ENCODE assay signal across 15 cellular contexts in the genomic region with DNA sequence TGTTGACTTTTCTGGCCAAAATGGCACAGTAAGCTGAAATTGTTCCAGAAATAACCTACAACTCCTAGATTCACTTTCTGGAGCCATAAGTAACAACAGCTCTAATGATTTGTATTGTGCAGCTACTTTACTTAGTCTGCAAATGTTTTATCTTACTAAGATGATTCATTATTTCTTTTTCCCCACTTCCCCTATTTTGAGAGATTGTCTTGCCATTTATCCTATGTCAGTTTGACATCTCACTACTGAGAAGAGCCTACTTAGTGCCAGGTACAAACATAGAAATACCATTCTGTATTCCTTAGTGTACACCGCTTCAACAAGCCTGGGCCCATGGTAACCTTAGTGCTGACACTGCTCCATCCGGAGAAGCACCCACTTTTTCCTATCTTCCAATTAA. TPM values are rescaled to one million over a fixed set of nuclear protein-coding genes. Genes with fewer than 3 reads are reported as not detected.
DNase-seq lines count a peak whose midpoint lies in the region; ATAC-seq, FAIRE-seq and TF ChIP-seq lines count a peak whose summit lies in the region.
"Had no signal": no experiment of that assay in that cellular context is flagged by ENCODE, and none has a peak within 500 bp of the region (broad histone marks: within the 10 kb centered on the region; RNA-seq: fewer than 3 reads in every experiment).

No MANE protein-coding gene starts in this region.

- H3K79me2 ChIP-seq in K562 (ENCODE audit: control insufficient read depth, insufficient read depth, low read length) (no peaks in the 10 kb centered on the region), smooth muscle cell (ENCODE audit: low read depth) (no peaks in the 10 kb centered on the region)

- TF ChIP-seq CTCF in K562 (IDR thresholded peaks at IDR 0.05 in 2 of 3, conservative IDR thresholded peaks at IDR 0.05 in 1 of 3; ENCODE audit: insufficient read depth in 2 of 3, low read depth in 1 of 3, low read length in 3 of 3) (no peak), smooth muscle cell (IDR thresholded peaks at IDR 0.05; ENCODE audit: borderline replicate concordance, insufficient read depth, poor library complexity, severe bottlenecking) (no peak)

- no peak for TF ChIP-seq POLR2A in K562 (conservative IDR thresholded peaks at IDR 0.05)

- no peak overlapping the region for H3K4me3 Mint-ChIP-seq in T-helper 17 cell
- H3K4me3 Mint-ChIP-seq: HFFc6 had no signal

- no peak for TF ChIP-seq EP300 in K562 (IDR thresholded peaks at IDR 0.05; ENCODE audit: low read length)

- H2AFZ ChIP-seq in K562 (ENCODE audit: low read depth, low read length), result no peak overlapping the region
- H2AFZ ChIP-seq in smooth muscle cell (ENCODE audit: low read depth), result no peak overlapping the region

- intact Hi-C loops in K562 (cut with micrococcal nuclease), result no loop called here

- H3K9me1 ChIP-seq in K562 (ENCODE audit: control insufficient read depth, insufficient read depth, low read length), result no peaks in the 10 kb centered on the region

- H4K20me1 ChIP-seq in K562 (replicated peaks; ENCODE audit: control insufficient read depth, insufficient read depth, low read length), result no peaks in the 10 kb centered on the region
- no peaks in the 10 kb centered on the region for H4K20me1 ChIP-seq in smooth muscle cell (ENCODE audit: low read depth)
- H4K20me1 ChIP-seq: BLaER1 had no signal

- H3K4me3 ChIP-seq in K562, result no peak overlapping the region
- no peak overlapping the region for H3K4me3 ChIP-seq in smooth muscle cell
- H3K4me3 ChIP-seq: BLaER1 had no signal

- in situ Hi-C loops in K562 (cut with MboI), result no loop called here

- H3K4me1 Mint-ChIP-seq in T-helper 17 cell, result peaks cover 3% of the 10 kb centered on the region

- H3K9me3 ChIP-seq in K562 (replicated peaks; ENCODE audit: control insufficient read depth, insufficient read depth, low read depth, low read length) (no peaks in the 10 kb centered on the region), smooth muscle cell (replicated peaks; ENCODE audit: low read depth) (no peaks in the 10 kb centered on the region), T-helper 17 cell (ENCODE audit: control insufficient read depth, low read length, poor library complexity, severe bottlenecking) (no peaks in the 10 kb centered on the region)
- H3K9me3 ChIP-seq: BLaER1, Caco-2 had no signal

- FAIRE-seq in K562 (lab: Jason Lieb, UNC), result no peak

- no peak for TF ChIP-seq RAD21 in K562 (CRISPR knock-in tag; conservative IDR thresholded peaks at IDR 0.05 in 1 of 2, IDR thresholded peaks at IDR 0.05 in 1 of 2)

- no peak overlapping the region for H3K27ac Mint-ChIP-seq in T-helper 17 cell
- H3K27ac Mint-ChIP-seq: CD8-positive, alpha-beta memory T cell; HFFc6 had no signal

- H3K27ac ChIP-seq in K562 (ENCODE audit: extremely low read depth, low read depth, low read length), result no peak overlapping the region
- no peak overlapping the region for H3K27ac ChIP-seq in smooth muscle cell (ENCODE audit: low read depth)
- H3K27ac ChIP-seq: 22Rv1, BLaER1 had no signal

- H3K36me3 ChIP-seq in K562 (ENCODE audit: control insufficient read depth, insufficient read depth, low read length) (no peaks in the 10 kb centered on the region), smooth muscle cell (ENCODE audit: low read depth) (no peaks in the 10 kb centered on the region)
- H3K36me3 ChIP-seq: BLaER1 had no signal

- H3K36me3 Mint-ChIP-seq in T-helper 17 cell (ENCODE audit: low read depth), result peaks cover 2% of the 10 kb centered on the region
- H3K36me3 Mint-ChIP-seq: CD8-positive, alpha-beta memory T cell had no signal

- BruUV-seq in K562 (replicated peaks; lab: Mats Ljungman, UMichigan), result no TSS peak

- ATAC-seq in K562, result no peak
- no peak for ATAC-seq in T-helper 17 cell

- POLR2A ChIA-PET in K562 (lab: Yijun Ruan, JAX), result interaction anchor here (1.8 kb wide), 1 partner anchor 13 kb away, joined by 7 read pairs; the partner anchor contains the start of gene STK26

- 49% methylated on average over 2 of the region's 2 CpGs for WGBS in K562 (ENCODE audit: insufficient coverage, low coverage, missing lambda C conversion rate)
- WGBS in smooth muscle cell (ENCODE audit: low lambda C conversion rate), result 78% methylated on average over 2 of the region's 2 CpGs

- H3K27me3 ChIP-seq in K562 (ENCODE audit: control insufficient read depth in 2 of 2, insufficient read depth in 2 of 2, low read length in 2 of 2) (no peaks in the 10 kb centered on the region), smooth muscle cell (ENCODE audit: low read depth) (no peaks in the 10 kb centered on the region)

- CTCF ChIA-PET in K562 (lab: Yijun Ruan, JAX; ENCODE audit: low intra/inter-chr PET ratio), result no interaction called here

- H3K4me2 ChIP-seq in K562 (ENCODE audit: insufficient read depth, low read length) (no peak overlapping the region), smooth muscle cell (no peak overlapping the region)
- H3K4me2 ChIP-seq: BLaER1 had no signal

- no peaks in the 10 kb centered on the region for H3K27me3 Mint-ChIP-seq in T-helper 17 cell

- peaks cover 0 to 25% of the 10 kb centered on the region in 2 experiments; a peak in 4 of 5 replicates for H3K4me1 ChIP-seq in K562 (replicated peaks in 1 of 2; ENCODE audit: control insufficient read depth in 2 of 2, insufficient read depth in 2 of 2, low read length in 2 of 2)
- H3K4me1 ChIP-seq in smooth muscle cell (ENCODE audit: low read depth), result no peaks in the 10 kb centered on the region
- H3K4me1 ChIP-seq: BLaER1, Caco-2 had no signal

- H3F3A ChIP-seq in smooth muscle cell (ENCODE audit: low read depth), result no peaks in the 10 kb centered on the region

- DNase-seq in NOMO-1 (lab: John Stamatoyannopoulos, UW; ENCODE audit: unreplicated experiment in 2 of 2), result peak; percentile 13 to 48
- DNase-seq in NOMO-1 treated with dmso at 0.1 percent for 144 hours (lab: John Stamatoyannopoulos, UW; ENCODE audit: unreplicated experiment), result no peak
- peak; percentile 43 for DNase-seq in OCI-M1 (lab: John Stamatoyannopoulos, UW)
- DNase-seq in K562 (ENCODE audit: extremely low read depth in 1 of 4, low spot score in 3 of 4), result no peak
- DNase-seq in smooth muscle cell (lab: John Stamatoyannopoulos, UW; ENCODE audit: unreplicated experiment), result no peak
- DNase-seq in NCI-H1694 (lab: John Stamatoyannopoulos, UW), result no peak
- DNase-seq in T-helper 17 cell, result no peak
- DNase-seq: Caco-2; CD8-positive, alpha-beta memory T cell; DND-41; GDM1; HCEC 1CT; HFFc6 had no signal

- H3K9ac ChIP-seq in K562 (ENCODE audit: insufficient read depth in 1 of 2, low read depth in 2 of 2, low read length in 2 of 2), result no peak overlapping the region
- H3K9ac ChIP-seq in smooth muscle cell (ENCODE audit: low read depth), result no peak overlapping the region
- H3K9ac ChIP-seq: BLaER1 had no signal

TF ChIP-seq in K562, 482 proteins besides CTCF, POLR2A, EP300 and RAD21 (continues in another document):
- TF ChIP-seq ZFP30 (CRISPR knock-in tag; IDR thresholded peaks at IDR 0.05; ENCODE audit: borderline replicate concordance) (no peak), RFX7 (CRISPR knock-in tag; IDR thresholded peaks at IDR 0.05) (no peak)
- TF ChIP-seq, protein P1, sequence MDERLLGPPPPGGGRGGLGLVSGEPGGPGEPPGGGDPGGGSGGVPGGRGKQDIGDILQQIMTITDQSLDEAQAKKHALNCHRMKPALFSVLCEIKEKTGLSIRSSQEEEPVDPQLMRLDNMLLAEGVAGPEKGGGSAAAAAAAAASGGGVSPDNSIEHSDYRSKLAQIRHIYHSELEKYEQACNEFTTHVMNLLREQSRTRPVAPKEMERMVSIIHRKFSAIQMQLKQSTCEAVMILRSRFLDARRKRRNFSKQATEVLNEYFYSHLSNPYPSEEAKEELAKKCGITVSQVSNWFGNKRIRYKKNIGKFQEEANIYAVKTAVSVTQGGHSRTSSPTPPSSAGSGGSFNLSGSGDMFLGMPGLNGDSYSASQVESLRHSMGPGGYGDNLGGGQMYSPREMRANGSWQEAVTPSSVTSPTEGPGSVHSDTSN (CRISPR knock-in tag; IDR thresholded peaks at IDR 0.05; ENCODE audit: low read depth), result no peak
- TF ChIP-seq, protein P1 (tag; conservative IDR thresholded peaks at IDR 0.05; ENCODE audit: low read depth), result peak; percentile 47; the same call in 1 of the 2 replicates

RNA-seq across cellular contexts. Expression of gene STK26, which starts 13.8 kb away (rescaled TPM):
- total RNA-seq in K562 (2011; cell fraction: chromatin; rRNA removed; ENCODE audit: low replicate concordance), result 7.1 and 28.5 TPM in 2 replicates
- 4.2 and 6.4 TPM in 2 replicates for total RNA-seq in K562 (2011; cell fraction: nucleolus; rRNA removed)
- 8.8 and 15.3 TPM in 2 replicates for total RNA-seq in K562 (2011; cell fraction: nucleoplasm; rRNA removed)
- total RNA-seq in K562 (2014; rRNA removed), result 40.8 and 43.4 TPM in 2 replicates
- 72.9 and 82.8 TPM in 2 replicates for total RNA-seq in K562 (2014; rRNA removed; fragmentation: Illumina TruSeq; extraction: Trizol)
- 66.8 and 72.3 TPM in 2 replicates for total RNA-seq in K562 (2015; rRNA removed; fragmentation: Illumina TruSeq; extraction: Trizol)
- 50.1 and 50.7 TPM in 2 replicates for total RNA-seq in K562 (2021)
- polyA plus RNA-seq in K562 (2011; rRNA removed), result 29.4 and 50.9 TPM in 2 replicates
- polyA plus RNA-seq in K562 (2011; cell fraction: cytosol; rRNA removed), result 6.9 and 10.6 TPM in 2 replicates
- polyA plus RNA-seq in K562 (2011; cell fraction: nucleus; rRNA removed), result 17.8 and 22.4 TPM in 2 replicates
- 31.4 and 44.2 TPM in 2 replicates for polyA plus RNA-seq in K562 (2012)
- 53.0 and 64.7 TPM in 2 replicates for polyA plus RNA-seq in K562 (2014; fragmentation: Illumina TruSeq; extraction: Trizol)
- 10 to 100 TPM; 28.1 to 29.3 TPM for polyA plus RNA-seq in K562 (2014; fragmentation: Nextera tagmentation; extraction: Ambion mirVana)
- polyA plus RNA-seq in K562 (2014; rRNA removed), result 38.6 and 39.5 TPM in 2 replicates
- polyA minus RNA-seq in K562 (2011; rRNA and poly(A)+ RNA removed), result 33.6 and 42.1 TPM in 2 replicates
- 18.1 and 24.6 TPM in 2 replicates for polyA minus RNA-seq in K562 (2011; cell fraction: cytosol; rRNA and poly(A)+ RNA removed)
- 11.6 and 13.8 TPM in 2 replicates for polyA minus RNA-seq in K562 (2011; cell fraction: nucleus; rRNA and poly(A)+ RNA removed)
- 50.9 and 56.3 TPM in 2 replicates for total RNA-seq in smooth muscle cell
- 13.2 and 13.8 TPM in 2 replicates for polyA plus RNA-seq in smooth muscle cell
- 10 to 100 TPM; 25.2 to 34.3 TPM for total RNA-seq in T-helper 17 cell

Comparison
In these comparisons a context has a peak if more than half of its experiments do, and no peak if none do; other contexts are left out.
1. DNase-seq: peak in NOMO-1 (2 of 2) and OCI-M1 (single experiment); none in NOMO-1 treated with dmso at 0.1 percent for 144 hours (single experiment), K562 (0 of 4), smooth muscle cell (single experiment), NCI-H1694 (single experiment) and T-helper 17 cell (0 of 3).